Comparison of ENCODE assay signal across 22 cellular contexts in genomic region chr15:57092252-57092651, GRCh38.
DNase-seq lines count a peak whose midpoint lies in the region; ATAC-seq, FAIRE-seq and TF ChIP-seq lines count a peak whose summit lies in the region.
"Had no signal": no experiment of that assay in that cellular context is flagged by ENCODE, and none has a peak within 500 bp of the region (broad histone marks: within the 10 kb centered on the region; RNA-seq: fewer than 3 reads in every experiment).

No MANE protein-coding gene starts in this region.

- no peaks in the 10 kb centered on the region for H3K27me3 Mint-ChIP-seq in CD8-positive, alpha-beta T cell (ENCODE audit: low read depth)
- H3K27me3 Mint-ChIP-seq: CD4-positive, alpha-beta memory T cell had no signal

- no peak overlapping the region for H3K4me3 ChIP-seq in CD8-positive, alpha-beta T cell (ENCODE audit: low read depth, low read length)
- H3K4me3 ChIP-seq in Karpas-422 (ENCODE audit: low read length) (no peak overlapping the region), GM12878 (no peak overlapping the region)
- H3K4me3 ChIP-seq: BLaER1 had no signal

- no peak for ATAC-seq in CD8-positive, alpha-beta T cell
- peak; percentile 48 for ATAC-seq in GM18867 (IDR thresholded peaks at IDR 0.05; ENCODE audit: unreplicated experiment)
- peak; percentile 53 for ATAC-seq in GM12878
- ATAC-seq in HG03520 (IDR thresholded peaks at IDR 0.05; ENCODE audit: unreplicated experiment), result no peak
- ATAC-seq: HCT116 had no signal

- no peak overlapping the region for H3K9ac ChIP-seq in Karpas-422 (ENCODE audit: low read length)
- no peak overlapping the region for H3K9ac ChIP-seq in GM12878 (ENCODE audit: control insufficient read depth, insufficient read depth, low read length)
- H3K9ac ChIP-seq: BLaER1, KMS-11 had no signal

- H2AFZ ChIP-seq in Karpas-422 (ENCODE audit: low read length) (no peak overlapping the region), GM12878 (ENCODE audit: control insufficient read depth, low read depth, low read length) (no peak overlapping the region)

- no peaks in the 10 kb centered on the region for H3K9me3 Mint-ChIP-seq in CD8-positive, alpha-beta T cell
- H3K9me3 Mint-ChIP-seq: CD14-positive monocyte; CD4-positive, alpha-beta memory T cell had no signal

- H3K4me1 Mint-ChIP-seq in CD8-positive, alpha-beta T cell (ENCODE audit: low read depth), result peaks cover 24% of the 10 kb centered on the region

- CTCF ChIA-PET in CD8-positive, alpha-beta T cell (lab: Charles Lee), result interaction anchor here (1.1 to 1.6 kb wide), 2 partner anchors 13 to 54 kb away, joined by 3 to 4 read pairs; no protein-coding TSS in a partner anchor
- CTCF ChIA-PET in GM12878 (lab: Yijun Ruan, JAX) (interaction anchor here (2.1 kb wide), 1 partner anchor 11 kb away, joined by 7 read pairs; no protein-coding TSS in a partner anchor), HEK293T (lab: Yijun Ruan, JAX) (no interaction called here)

- no peaks in the 10 kb centered on the region for H3K4me1 ChIP-seq in CD8-positive, alpha-beta T cell (ENCODE audit: insufficient read depth, low read length)
- H3K4me1 ChIP-seq in Karpas-422 (ENCODE audit: low read length), result peaks cover 53% of the 10 kb centered on the region
- H3K4me1 ChIP-seq in GM12878 (ENCODE audit: control insufficient read depth, insufficient read depth, low read length), result peaks cover 11% of the 10 kb centered on the region; the same call in 1 of the 2 replicates

- no peak overlapping the region for H3K4me3 Mint-ChIP-seq in CD8-positive, alpha-beta T cell
- H3K4me3 Mint-ChIP-seq: CD14-positive monocyte; CD4-positive, alpha-beta memory T cell had no signal

- H3K36me3 Mint-ChIP-seq in CD8-positive, alpha-beta T cell, result peaks cover 31% of the 10 kb centered on the region

- DNase-seq in CD8-positive, alpha-beta T cell, result no peak
- DNase-seq in Karpas-422 (no peak), GM12878 (ENCODE audit: low read depth, low spot score) (no peak), NCI-H2081 (lab: John Stamatoyannopoulos, UW) (no peak), HEK293T (ENCODE audit: extremely low spot score) (no peak), kidney tubule cell (ENCODE audit: low spot score) (no peak)
- DNase-seq: 8988T; CD4-positive, alpha-beta memory T cell; COR-L47; DMS 273 treated with DMSO at 0.1 percent for 48 hours; DMS53; DND-41; EL; GOT3; H7 had no signal

- no peaks in the 10 kb centered on the region for H3K36me3 ChIP-seq in CD8-positive, alpha-beta T cell (ENCODE audit: insufficient read depth, low read length)
- H3K36me3 ChIP-seq in Karpas-422 (ENCODE audit: insufficient read depth, low read length) (no peaks in the 10 kb centered on the region; the same call in 1 of the 2 replicates), GM12878 (ENCODE audit: control insufficient read depth in 2 of 2, insufficient read depth in 2 of 2, low read length in 1 of 2) (no peaks in the 10 kb centered on the region; a peak in 1 of 4 replicates)

- TF ChIP-seq CTCF in CD8-positive, alpha-beta T cell (IDR thresholded peaks at IDR 0.05), result no peak
- no peak for TF ChIP-seq CTCF in GM12878 (IDR thresholded peaks at IDR 0.05 in 2 of 3, conservative IDR thresholded peaks at IDR 0.05 in 1 of 3; ENCODE audit: control insufficient read depth in 2 of 3, extremely low read depth in 1 of 3, insufficient read depth in 1 of 3, low read depth in 3 of 3, low read length in 3 of 3)

- no peak for TF ChIP-seq RAD21 in GM12878 (IDR thresholded peaks at IDR 0.05; ENCODE audit: insufficient read depth, low read depth, low read length)

- intact Hi-C loops in CD8-positive, alpha-beta T cell (cut with DNase I, micrococcal nuclease), result no loop called here
- intact Hi-C loops in GM12878 (cut with micrococcal nuclease; ENCODE audit: unreplicated experiment), result no loop called here

- no peaks in the 10 kb centered on the region for H3K9me2 ChIP-seq in Karpas-422 (replicated peaks; ENCODE audit: insufficient read depth, low read length)

- in situ Hi-C loops in GM12878 (cut with MboI), result no loop called here

- SMC1A ChIA-PET in GM12878 (lab: Charles Lee; ENCODE audit: uncharacterized antibody, unreplicated experiment), result interaction anchor here (0.9 to 2.6 kb wide), 3 partner anchors 10 to 39 kb away, joined by 3 to 9 read pairs (median 3); no protein-coding TSS in a partner anchor

- H3K4me2 ChIP-seq in Karpas-422 (ENCODE audit: low read depth, low read length, poor library complexity, severe bottlenecking) (no peak overlapping the region), GM12878 (ENCODE audit: control insufficient read depth, insufficient read depth) (peak overlapping the region; percentile 7; the same call in 1 of the 2 replicates)
- H3K4me2 ChIP-seq: BLaER1, KMS-11 had no signal

- POLR2A ChIA-PET in CD8-positive, alpha-beta T cell (lab: Charles Lee), result no interaction called here
- POLR2A ChIA-PET in GM12878 (lab: Charles Lee) (no interaction called here), HEK293T (lab: Yijun Ruan, JAX) (no interaction called here)

- H4K20me1 ChIP-seq in Karpas-422 (ENCODE audit: insufficient read depth, low read depth, low read length), result no peaks in the 10 kb centered on the region
- no peaks in the 10 kb centered on the region for H4K20me1 ChIP-seq in GM12878 (ENCODE audit: control insufficient read depth, insufficient read depth)

- RAD21 ChIA-PET in GM12878 (lab: Charles Lee; ENCODE audit: unreplicated experiment), result interaction anchor here (1.4 kb wide), 1 partner anchor 18 kb away, joined by 3 read pairs; no protein-coding TSS in a partner anchor

- no peaks in the 10 kb centered on the region for H3K27me3 ChIP-seq in CD8-positive, alpha-beta T cell (ENCODE audit: insufficient read depth, low read length)
- H3K27me3 ChIP-seq in Karpas-422 (ENCODE audit: low read length) (no peaks in the 10 kb centered on the region), GM12878 (replicated peaks in 1 of 2; ENCODE audit: control insufficient read depth in 2 of 2, insufficient read depth in 2 of 2, low read length in 1 of 2) (no peaks in the 10 kb centered on the region)
- H3K27me3 ChIP-seq: BLaER1 had no signal

- no peak overlapping the region for H3K27ac ChIP-seq in CD8-positive, alpha-beta T cell (ENCODE audit: low read depth, low read length)
- peak overlapping the region; percentile 12; the same call in 1 of the 2 replicates for H3K27ac ChIP-seq in Karpas-422 (ENCODE audit: low read length)
- H3K27ac ChIP-seq in GM12878 (ENCODE audit: control insufficient read depth, insufficient read depth), result peak overlapping the region; percentile 9; the same call in 1 of the 2 replicates
- H3K27ac ChIP-seq: BLaER1, HL-60, KMS-11 had no signal

- no peak for FAIRE-seq in GM12878 (lab: Jason Lieb, UNC)

- no peak for TF ChIP-seq POLR2A in GM12878 (IDR thresholded peaks at IDR 0.05; ENCODE audit: low read depth, low read length)

- peak overlapping the region; percentile 1 for H3K27ac Mint-ChIP-seq in CD8-positive, alpha-beta T cell

- peaks cover 89% of the 10 kb centered on the region for H3K79me2 ChIP-seq in Karpas-422 (ENCODE audit: low read length)
- H3K79me2 ChIP-seq in GM12878 (ENCODE audit: control insufficient read depth, insufficient read depth, low read length), result peaks cover 1% of the 10 kb centered on the region; the same call in 1 of the 2 replicates

- BruUV-seq in GM12878 (replicated peaks; lab: Mats Ljungman, UMichigan), result no TSS peak

- H3K9me3 ChIP-seq in CD8-positive, alpha-beta T cell (ENCODE audit: low read length), result no peaks in the 10 kb centered on the region
- H3K9me3 ChIP-seq in Karpas-422 (ENCODE audit: low read length) (no peaks in the 10 kb centered on the region), GM12878 (replicated peaks; ENCODE audit: control insufficient read depth, insufficient read depth, low read length) (no peaks in the 10 kb centered on the region; the same call in 2 of the 3 replicates)
- H3K9me3 ChIP-seq: BLaER1 had no signal

- TF ChIP-seq EP300 in GM12878 (IDR thresholded peaks at IDR 0.05; ENCODE audit: borderline replicate concordance in 1 of 2, control insufficient read depth in 1 of 2, low read depth in 2 of 2, low read length in 2 of 2), result no peak

TF ChIP-seq in GM12878, 131 proteins besides CTCF, POLR2A, EP300 and RAD21 (continues in another document):
- no peak for TF ChIP-seq E2F8 (IDR thresholded peaks at IDR 0.05; ENCODE audit: low read depth, partially characterized antibody)

TF ChIP-seq in HEK293T, 16 proteins besides CTCF, POLR2A, EP300 and RAD21:
- TF ChIP-seq NFRKB (IDR thresholded peaks at IDR 0.05) (no peak), CTBP1 (IDR thresholded peaks at IDR 0.05; ENCODE audit: borderline replicate concordance) (no peak), SP1 (IDR thresholded peaks at IDR 0.05) (no peak), FOXA1 (IDR thresholded peaks at IDR 0.05) (no peak), ELF4 (IDR thresholded peaks at IDR 0.05) (no peak), HDGF (IDR thresholded peaks at IDR 0.05; ENCODE audit: borderline replicate concordance) (no peak), FOXK2 (IDR thresholded peaks at IDR 0.05) (no peak), L3MBTL2 (conservative IDR thresholded peaks at IDR 0.05) (no peak), BHLHE40 (IDR thresholded peaks at IDR 0.05; ENCODE audit: borderline replicate concordance) (no peak)

Comparison
In these comparisons a context has a peak if more than half of its experiments do, and no peak if none do; other contexts are left out.
1. ATAC-seq: peak in GM18867 (single experiment) and GM12878 (single experiment); none in CD8-positive, alpha-beta T cell (single experiment) and HG03520 (single experiment).